In genomic region chr4:56977321-56978012, GRCh38 we compare ENCODE assay signal across 1 cellular context.
TF ChIP-seq lines count a peak whose summit lies in the region.

TSS of gene NOA1 (minus strand) at chr4:56977606. CDS start at chr4:56977585, 21 bp downstream.

TF ChIP-seq in HepG2, 621 proteins besides CTCF, POLR2A, EP300 and RAD21 (continued from another document and continues in another):
- no peak for TF ChIP-seq CSRNP1 (CRISPR knock-in tag; IDR thresholded peaks at IDR 0.05)
- peak; percentile 21; the same call in 1 of the 2 replicates for TF ChIP-seq ZNF710 (CRISPR knock-in tag; IDR thresholded peaks at IDR 0.05; ENCODE audit: borderline replicate concordance)
- no peak for TF ChIP-seq AKNA (CRISPR knock-in tag; IDR thresholded peaks at IDR 0.05; ENCODE audit: borderline replicate concordance)
- peak; percentile 72 for TF ChIP-seq CREM (IDR thresholded peaks at IDR 0.05)
- TF ChIP-seq CREM (CRISPR knock-in tag; IDR thresholded peaks at IDR 0.05): no peak
- TF ChIP-seq ZNF550 (CRISPR knock-in tag; IDR thresholded peaks at IDR 0.05; ENCODE audit: borderline replicate concordance): no peak
- TF ChIP-seq CENPX (CRISPR knock-in tag; IDR thresholded peaks at IDR 0.05): no peak
- no peak for TF ChIP-seq ZNF383 (CRISPR knock-in tag; IDR thresholded peaks at IDR 0.05; ENCODE audit: borderline replicate concordance)
- TF ChIP-seq CHD2 (IDR thresholded peaks at IDR 0.05; ENCODE audit: low read depth, low read length): peak; percentile 93
- TF ChIP-seq NKX3-1 (CRISPR knock-in tag; IDR thresholded peaks at IDR 0.05): 0 out of 2 replicates have a peak, but pooled peaks have one; percentile 58
- TF ChIP-seq ZNF784 (CRISPR knock-in tag; IDR thresholded peaks at IDR 0.05; ENCODE audit: borderline replicate concordance): peak; percentile 44; the same call in 1 of the 2 replicates
- no peak for TF ChIP-seq CREBL2 (CRISPR knock-in tag; IDR thresholded peaks at IDR 0.05; ENCODE audit: borderline replicate concordance)
- peak; percentile 29; the same call in 1 of the 2 replicates for TF ChIP-seq GLI4 (CRISPR knock-in tag; IDR thresholded peaks at IDR 0.05; ENCODE audit: borderline replicate concordance)
- TF ChIP-seq BRCA1 (CRISPR knock-in tag; IDR thresholded peaks at IDR 0.05): no peak
- TF ChIP-seq ZNF678 (CRISPR knock-in tag; IDR thresholded peaks at IDR 0.05): no peak
- no peak for TF ChIP-seq HMGXB3 (CRISPR knock-in tag; IDR thresholded peaks at IDR 0.05; ENCODE audit: borderline replicate concordance)
- no peak for TF ChIP-seq TEF (CRISPR knock-in tag; IDR thresholded peaks at IDR 0.05)
- no peak for TF ChIP-seq TRIM22 (IDR thresholded peaks at IDR 0.05)
- TF ChIP-seq SCMH1 (CRISPR knock-in tag; IDR thresholded peaks at IDR 0.05; ENCODE audit: borderline replicate concordance): no peak
- no peak; the same call in 1 of the 2 replicates for TF ChIP-seq RXRB (CRISPR knock-in tag; IDR thresholded peaks at IDR 0.05; ENCODE audit: borderline replicate concordance)
- TF ChIP-seq BRD4 (CRISPR knock-in tag; IDR thresholded peaks at IDR 0.05): no peak
- peak; percentile 75 for TF ChIP-seq TAF1 (CRISPR knock-in tag; IDR thresholded peaks at IDR 0.05)
- TF ChIP-seq ZFP62 (CRISPR knock-in tag; IDR thresholded peaks at IDR 0.05): no peak
- no peak for TF ChIP-seq HOXD1 (CRISPR knock-in tag; IDR thresholded peaks at IDR 0.05)
- no peak for TF ChIP-seq ESRRA (CRISPR knock-in tag; IDR thresholded peaks at IDR 0.05; ENCODE audit: low read depth)
- TF ChIP-seq RNF2 (conservative IDR thresholded peaks at IDR 0.05; ENCODE audit: low read depth): no peak
- no peak for TF ChIP-seq CENPT (CRISPR knock-in tag; IDR thresholded peaks at IDR 0.05; ENCODE audit: low read depth)
- TF ChIP-seq ZNF512B (CRISPR knock-in tag; IDR thresholded peaks at IDR 0.05; ENCODE audit: borderline replicate concordance): no peak
- TF ChIP-seq SAFB2 (CRISPR knock-in tag; IDR thresholded peaks at IDR 0.05; ENCODE audit: borderline replicate concordance, low read depth): peak; percentile 17; the same call in 1 of the 2 replicates
- no peak for TF ChIP-seq ZNF513 (CRISPR knock-in tag; conservative IDR thresholded peaks at IDR 0.05)
- TF ChIP-seq HES4 (CRISPR knock-in tag; IDR thresholded peaks at IDR 0.05; ENCODE audit: borderline replicate concordance): no peak
- TF ChIP-seq FOXP1 (IDR thresholded peaks at IDR 0.05): no peak
- no peak for TF ChIP-seq FOXP1 (CRISPR knock-in tag; IDR thresholded peaks at IDR 0.05)
- 0 out of 2 replicates have a peak, but pooled peaks have one; percentile 81 for TF ChIP-seq ZNF337 (CRISPR knock-in tag; IDR thresholded peaks at IDR 0.05; ENCODE audit: borderline replicate concordance, low read depth)
- 0 out of 4 replicates have a peak, but pooled peaks of 1 of the 2 experiments have one; percentile 18 for TF ChIP-seq ATF4 (CRISPR knock-in tag; IDR thresholded peaks at IDR 0.05)
- TF ChIP-seq ZNF335 (CRISPR knock-in tag; IDR thresholded peaks at IDR 0.05): no peak
- TF ChIP-seq ZNF703 (CRISPR knock-in tag; IDR thresholded peaks at IDR 0.05; ENCODE audit: borderline replicate concordance): no peak
